21 cellular contexts compared by ENCODE assay signal in the genomic region with DNA sequence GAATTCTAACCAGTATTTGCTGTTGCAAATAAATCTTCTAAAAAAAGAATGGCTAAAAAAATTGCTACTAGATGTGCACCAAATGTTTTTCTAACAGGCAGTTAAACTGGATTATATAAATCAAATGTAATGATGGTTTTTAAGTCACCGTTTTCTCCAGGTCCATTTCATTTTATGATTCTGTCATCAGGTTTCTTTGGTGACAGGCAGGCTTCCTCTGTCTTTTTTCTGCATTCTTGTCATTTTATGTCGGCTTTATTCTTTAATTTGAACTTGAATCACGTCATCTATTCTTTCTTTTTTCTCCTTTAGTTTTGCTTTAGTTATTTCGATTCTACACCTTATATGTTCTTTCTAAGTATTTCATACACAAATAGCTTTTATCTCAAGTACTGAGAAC.
DNase-seq lines count a peak whose midpoint lies in the region; ATAC-seq and TF ChIP-seq lines count a peak whose summit lies in the region.
"Had no signal": no experiment of that assay in that cellular context is flagged by ENCODE, and none has a peak within 500 bp of the region (broad histone marks: within the 10 kb centered on the region; RNA-seq: fewer than 3 reads in every experiment).

No MANE protein-coding gene starts in this region.

- H3K36me3 ChIP-seq in HEK293 (ENCODE audit: control insufficient read depth in 2 of 2, insufficient read depth in 1 of 2, low read length in 2 of 2): no peaks in the 10 kb centered on the region
- H3K36me3 ChIP-seq: BLaER1 treated with 17β-estradiol and CSF1 and Interleukin-3, amounts not matched to agents 10 nM and 100 nM; HAP-1 had no signal

- H3K27me3 Mint-ChIP-seq in memory B cell: no peaks in the 10 kb centered on the region
- H3K27me3 Mint-ChIP-seq: CD4-positive, alpha-beta T cell; CD8-positive, alpha-beta memory T cell had no signal

- H3K4me1 ChIP-seq in HEK293 (ENCODE audit: control insufficient read depth, insufficient read depth, low read length): peaks cover 6% of the 10 kb centered on the region; the same call in 1 of the 2 replicates
- H3K4me1 ChIP-seq: HAP-1 had no signal

- ATAC-seq in memory B cell (ENCODE audit: low read depth) (no peak), GM18520 (IDR thresholded peaks at IDR 0.05; ENCODE audit: unreplicated experiment) (no peak), HG02610 (IDR thresholded peaks at IDR 0.05; ENCODE audit: unreplicated experiment) (no peak)

- POLR2A ChIA-PET in HEK293 (lab: Yijun Ruan, JAX): no interaction called here

- H3K27ac Mint-ChIP-seq in memory B cell: peak overlapping the region; percentile 15
- H3K27ac Mint-ChIP-seq: CD14-positive monocyte; CD4-positive, alpha-beta T cell; CD8-positive, alpha-beta memory T cell had no signal

- H3K36me3 Mint-ChIP-seq in memory B cell: no peaks in the 10 kb centered on the region
- H3K36me3 Mint-ChIP-seq: CD14-positive monocyte; CD8-positive, alpha-beta memory T cell had no signal

- H3K4me1 Mint-ChIP-seq in memory B cell: no peaks in the 10 kb centered on the region
- H3K4me1 Mint-ChIP-seq: CD14-positive monocyte; CD8-positive, alpha-beta memory T cell had no signal

- no peaks in the 10 kb centered on the region for H3K9me3 Mint-ChIP-seq in memory B cell
- H3K9me3 Mint-ChIP-seq: CD14-positive monocyte; CD4-positive, alpha-beta T cell; CD8-positive, alpha-beta memory T cell had no signal

- no peaks in the 10 kb centered on the region for H3K9me3 ChIP-seq in HEK293 (ENCODE audit: control insufficient read depth, insufficient read depth, low read depth, low read length)
- H3K9me3 ChIP-seq: BE2C; BLaER1 treated with 17β-estradiol and CSF1 and Interleukin-3, amounts not matched to agents 10 nM and 100 nM; HAP-1 had no signal

- DNase-seq in NCI-H2081 (lab: John Stamatoyannopoulos, UW) (peak; percentile 4 to 43), NCI-H2081 treated with DMSO at 0.1 percent for 48 hours (lab: John Stamatoyannopoulos, UW) (no peak), NCI-H69 (lab: John Stamatoyannopoulos, UW) (peak; percentile 53), memory B cell (ENCODE audit: low spot score in 2 of 2) (no peak), NCI-H510A treated with DMSO at 0.1 percent for 48 hours (lab: John Stamatoyannopoulos, UW) (no peak)
- DNase-seq: ACHN; AML-193; BE2C; CD4-positive, alpha-beta T cell; CD8-positive, alpha-beta memory T cell; DMS53; DMS79 treated with DMSO at 0.1 percent for 48 hours; GF-D8; GOT3 had no signal

- CTCF ChIA-PET in HEK293 (lab: Yijun Ruan, JAX): interaction anchor here (3.6 kb wide), 1 partner anchor 10 kb away, joined by 31 read pairs; no protein-coding TSS in a partner anchor

- H3K4me3 Mint-ChIP-seq in memory B cell: no peak overlapping the region
- H3K4me3 Mint-ChIP-seq: CD14-positive monocyte; CD4-positive, alpha-beta T cell; CD8-positive, alpha-beta memory T cell had no signal

- no peak overlapping the region for H3K27ac ChIP-seq in HEK293 (ENCODE audit: extremely low read depth, low read depth, low read length)
- H3K27ac ChIP-seq: 22Rv1; BLaER1 treated with 17β-estradiol and CSF1 and Interleukin-3, amounts not matched to agents 10 nM and 100 nM had no signal

- no peak for TF ChIP-seq CTCF in HEK293 (tag by site-specific recombination; IDR thresholded peaks at IDR 0.05)

- no peak overlapping the region for H3K4me3 ChIP-seq in HEK293 (ENCODE audit: low read depth, low read length)
- H3K4me3 ChIP-seq: BLaER1 treated with 17β-estradiol and CSF1 and Interleukin-3, amounts not matched to agents 10 nM and 100 nM; HAP-1 had no signal

TF ChIP-seq in HEK293, 187 proteins besides CTCF, POLR2A, EP300 and RAD21:
- TF ChIP-seq, protein P1, sequence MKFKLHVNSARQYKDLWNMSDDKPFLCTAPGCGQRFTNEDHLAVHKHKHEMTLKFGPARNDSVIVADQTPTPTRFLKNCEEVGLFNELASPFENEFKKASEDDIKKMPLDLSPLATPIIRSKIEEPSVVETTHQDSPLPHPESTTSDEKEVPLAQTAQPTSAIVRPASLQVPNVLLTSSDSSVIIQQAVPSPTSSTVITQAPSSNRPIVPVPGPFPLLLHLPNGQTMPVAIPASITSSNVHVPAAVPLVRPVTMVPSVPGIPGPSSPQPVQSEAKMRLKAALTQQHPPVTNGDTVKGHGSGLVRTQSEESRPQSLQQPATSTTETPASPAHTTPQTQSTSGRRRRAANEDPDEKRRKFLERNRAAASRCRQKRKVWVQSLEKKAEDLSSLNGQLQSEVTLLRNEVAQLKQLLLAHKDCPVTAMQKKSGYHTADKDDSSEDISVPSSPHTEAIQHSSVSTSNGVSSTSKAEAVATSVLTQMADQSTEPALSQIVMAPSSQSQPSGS (tag by site-specific recombination; IDR thresholded peaks at IDR 0.05; ENCODE audit: low read depth): peak; percentile 67; the same call in 1 of the 2 replicates
- TF ChIP-seq, protein P2, sequence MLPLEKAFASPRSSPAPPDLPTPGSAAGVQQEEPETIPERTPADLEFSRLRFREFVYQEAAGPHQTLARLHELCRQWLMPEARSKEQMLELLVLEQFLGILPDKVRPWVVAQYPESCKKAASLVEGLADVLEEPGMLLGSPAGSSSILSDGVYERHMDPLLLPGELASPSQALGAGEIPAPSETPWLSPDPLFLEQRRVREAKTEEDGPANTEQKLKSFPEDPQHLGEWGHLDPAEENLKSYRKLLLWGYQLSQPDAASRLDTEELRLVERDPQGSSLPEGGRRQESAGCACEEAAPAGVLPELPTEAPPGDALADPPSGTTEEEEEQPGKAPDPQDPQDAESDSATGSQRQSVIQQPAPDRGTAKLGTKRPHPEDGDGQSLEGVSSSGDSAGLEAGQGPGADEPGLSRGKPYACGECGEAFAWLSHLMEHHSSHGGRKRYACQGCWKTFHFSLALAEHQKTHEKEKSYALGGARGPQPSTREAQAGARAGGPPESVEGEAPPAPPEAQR (tag by site-specific recombination; IDR thresholded peaks at IDR 0.05): no peak
- peak; percentile 92 for TF ChIP-seq FEZF1 (tag by site-specific recombination; IDR thresholded peaks at IDR 0.05)
- TF ChIP-seq, protein P3, sequence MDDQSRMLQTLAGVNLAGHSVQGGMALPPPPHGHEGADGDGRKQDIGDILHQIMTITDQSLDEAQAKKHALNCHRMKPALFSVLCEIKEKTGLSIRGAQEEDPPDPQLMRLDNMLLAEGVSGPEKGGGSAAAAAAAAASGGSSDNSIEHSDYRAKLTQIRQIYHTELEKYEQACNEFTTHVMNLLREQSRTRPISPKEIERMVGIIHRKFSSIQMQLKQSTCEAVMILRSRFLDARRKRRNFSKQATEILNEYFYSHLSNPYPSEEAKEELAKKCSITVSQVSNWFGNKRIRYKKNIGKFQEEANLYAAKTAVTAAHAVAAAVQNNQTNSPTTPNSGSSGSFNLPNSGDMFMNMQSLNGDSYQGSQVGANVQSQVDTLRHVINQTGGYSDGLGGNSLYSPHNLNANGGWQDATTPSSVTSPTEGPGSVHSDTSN (CRISPR knock-in tag; IDR thresholded peaks at IDR 0.05): no peak
- TF ChIP-seq, protein P4, sequence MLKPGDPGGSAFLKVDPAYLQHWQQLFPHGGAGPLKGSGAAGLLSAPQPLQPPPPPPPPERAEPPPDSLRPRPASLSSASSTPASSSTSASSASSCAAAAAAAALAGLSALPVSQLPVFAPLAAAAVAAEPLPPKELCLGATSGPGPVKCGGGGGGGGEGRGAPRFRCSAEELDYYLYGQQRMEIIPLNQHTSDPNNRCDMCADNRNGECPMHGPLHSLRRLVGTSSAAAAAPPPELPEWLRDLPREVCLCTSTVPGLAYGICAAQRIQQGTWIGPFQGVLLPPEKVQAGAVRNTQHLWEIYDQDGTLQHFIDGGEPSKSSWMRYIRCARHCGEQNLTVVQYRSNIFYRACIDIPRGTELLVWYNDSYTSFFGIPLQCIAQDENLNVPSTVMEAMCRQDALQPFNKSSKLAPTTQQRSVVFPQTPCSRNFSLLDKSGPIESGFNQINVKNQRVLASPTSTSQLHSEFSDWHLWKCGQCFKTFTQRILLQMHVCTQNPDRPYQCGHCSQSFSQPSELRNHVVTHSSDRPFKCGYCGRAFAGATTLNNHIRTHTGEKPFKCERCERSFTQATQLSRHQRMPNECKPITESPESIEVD (tag by site-specific recombination; IDR thresholded peaks at IDR 0.05): peak; percentile 62
TF ChIP-seq in HEK293: peak in this region for 3.

Comparison
In these comparisons a context has a peak if more than half of its experiments do, and no peak if none do; other contexts are left out.
1. DNase-seq: peak in NCI-H2081 (2 of 2) and NCI-H69 (single experiment); none in NCI-H2081 treated with DMSO at 0.1 percent for 48 hours (single experiment), memory B cell (0 of 2) and NCI-H510A treated with DMSO at 0.1 percent for 48 hours (single experiment).